Comparison of ENCODE assay signal across 9 cellular contexts in genomic region chr15:76346666-76347506, GRCh38. TPM values are rescaled to one million over a fixed set of nuclear protein-coding genes. Genes with fewer than 3 reads are reported as not detected.
DNase-seq lines count a peak whose midpoint lies in the region; ATAC-seq and TF ChIP-seq lines count a peak whose summit lies in the region.
"Had no signal": no experiment of that assay in that cellular context is flagged by ENCODE, and none has a peak within 500 bp of the region (broad histone marks: within the 10 kb centered on the region; RNA-seq: fewer than 3 reads in every experiment).

No MANE protein-coding gene starts in this region.

- BruUV-seq in PC-3 (replicated peaks; lab: Mats Ljungman, UMichigan), result no TSS peak

- H3K36me3 ChIP-seq in GM06990 (ENCODE audit: control insufficient read depth, insufficient read depth, low read length) (no peaks in the 10 kb centered on the region), PC-3 (ENCODE audit: low read depth, low read length) (no peaks in the 10 kb centered on the region), heart right ventricle (peaks cover 0 to 12% (median 0%) of the 10 kb centered on the region in 9 donors), rectal smooth muscle tissue (ENCODE audit: control insufficient read depth, insufficient read depth, low read length) (no peaks in the 10 kb centered on the region)

- TF ChIP-seq CTCF in GM06990 (IDR thresholded peaks at IDR 0.05; ENCODE audit: insufficient read depth, low read length, poor library complexity, severe bottlenecking) (no peak), PC-3 (conservative IDR thresholded peaks at IDR 0.05; ENCODE audit: low read depth, low read length) (no peak), heart right ventricle (IDR thresholded peaks at IDR 0.05) (no peak)

- H3K4me3 ChIP-seq in GM06990 (replicated peaks; ENCODE audit: low read depth, low read length), result peak overlapping the region; percentile 66
- peak overlapping the region; percentile 87 for H3K4me3 ChIP-seq in PC-3 (ENCODE audit: low read length)
- peak overlapping the region in 8 of 10 donors; percentile 18 to 52 (median 46) for H3K4me3 ChIP-seq in heart right ventricle
- peak overlapping the region; percentile 59 for H3K4me3 ChIP-seq in rectal smooth muscle tissue (ENCODE audit: low read length)

- H3K27ac ChIP-seq in PC-3 (ENCODE audit: low read length) (peak overlapping the region; percentile 47), heart right ventricle (no peak overlapping the region), rectal smooth muscle tissue (ENCODE audit: low read depth, low read length) (peak overlapping the region; percentile 58)

- H3K79me2 ChIP-seq in PC-3 (ENCODE audit: low read length), result 0 out of 2 replicates have a peak, but pooled peaks cover 4% of the 10 kb centered on the region

- no peaks in the 10 kb centered on the region for H4K20me1 ChIP-seq in PC-3 (ENCODE audit: low read length)

- no peaks in the 10 kb centered on the region for H3F3A ChIP-seq in PC-3 (ENCODE audit: low read length, unreplicated experiment)

- DNase-seq in GM06990 (ENCODE audit: extremely low read depth, insufficient read length), result no peak
- peak; percentile 71 for DNase-seq in PC-3
- no peak for DNase-seq in heart right ventricle
- no peak for DNase-seq in putamen (ENCODE audit: low spot score)
- no peak for DNase-seq in cortex of kidney (lab: John Stamatoyannopoulos, UW)
- no peak for DNase-seq in posterior vena cava (ENCODE audit: low spot score)
- DNase-seq: activated T-cell treated with anti-CD3 and anti-CD28 coated beads, Interleukin-2, amount 50 U/mL, for 4 hours had no signal

- H3K27me3 ChIP-seq in GM06990 (replicated peaks; ENCODE audit: control insufficient read depth, insufficient read depth, low read length), result no peaks in the 10 kb centered on the region
- no peaks in the 10 kb centered on the region for H3K27me3 ChIP-seq in PC-3 (ENCODE audit: low read length)
- peaks cover 51 to 78% (median 76%) of the 10 kb centered on the region in 7 donors for H3K27me3 ChIP-seq in heart right ventricle
- H3K27me3 ChIP-seq in rectal smooth muscle tissue (ENCODE audit: control insufficient read depth, insufficient read depth, low read length), result peaks cover 18% of the 10 kb centered on the region

- CTCF ChIA-PET in PC-3 (lab: Charles Lee), result interaction anchor here (0.9 kb wide), 1 partner anchor 34 kb away, joined by 3 read pairs; no protein-coding TSS in a partner anchor

- ATAC-seq in PC-3 (peak; percentile 54), heart right ventricle (peak in 5 of 8 donors; percentile 25 to 49 (median 28)), HG03571 (IDR thresholded peaks at IDR 0.05; ENCODE audit: unreplicated experiment) (no peak)

- H3K9me2 ChIP-seq in PC-3 (replicated peaks; ENCODE audit: low read length), result no peaks in the 10 kb centered on the region

- 11 to 13% methylated on average over 73 to 76 of the region's 76 CpGs for WGBS in heart right ventricle, 2 donors

- peaks cover 33% of the 10 kb centered on the region for H3K4me1 ChIP-seq in PC-3 (ENCODE audit: insufficient read depth, low read length)
- H3K4me1 ChIP-seq in heart right ventricle, result peaks cover 9 to 38% (median 31%) of the 10 kb centered on the region in 9 donors
- no peaks in the 10 kb centered on the region for H3K4me1 ChIP-seq in rectal smooth muscle tissue (ENCODE audit: control insufficient read depth, insufficient read depth, low read length)

- no peaks in the 10 kb centered on the region for H3K9me3 ChIP-seq in PC-3 (ENCODE audit: low read length)
- H3K9me3 ChIP-seq in heart right ventricle, result no peaks in the 10 kb centered on the region

- peak overlapping the region; percentile 99 for H3K4me2 ChIP-seq in PC-3 (ENCODE audit: low read length)

- H2AFZ ChIP-seq in PC-3 (ENCODE audit: low read length), result peak overlapping the region; percentile 96

- H3K9ac ChIP-seq in PC-3 (ENCODE audit: low read length), result peak overlapping the region; percentile 85
- H3K9ac ChIP-seq in rectal smooth muscle tissue (ENCODE audit: low read length), result no peak overlapping the region

- intact Hi-C loops in PC-3 (cut with micrococcal nuclease) (loop anchor here (5.0 kb wide), 1 partner anchor 40 kb away; no protein-coding TSS in a partner anchor), heart right ventricle (cut with DNase I) (no loop called here), posterior vena cava (cut with DNase I) (no loop called here)

- POLR2A ChIA-PET in PC-3 (lab: Charles Lee; ENCODE audit: unreplicated experiment), result no interaction called here

RNA-seq across cellular contexts. Expression of gene ISL2, which starts 10.3 kb away (rescaled TPM):
- total RNA-seq in PC-3 (2014; rRNA removed) (3.6 and 6.3 TPM in 2 replicates), heart right ventricle (under 1 TPM in 1 of 10 donors, not detected in 9; 0.16 TPM), posterior vena cava (not detected)
- polyA plus RNA-seq in heart right ventricle, result not detected

RNA-seq across cellular contexts. Expression of gene ETFA, which starts 35.6 kb away (rescaled TPM):
- 128 and 160 TPM in 2 replicates for total RNA-seq in PC-3 (2014; rRNA removed)
- total RNA-seq in heart right ventricle, result 100 to 1,000 TPM; 327 to 541 (median 464) TPM
- 100 to 1,000 TPM; 103 to 217 TPM for polyA plus RNA-seq in heart right ventricle
- total RNA-seq in posterior vena cava, result 10 to 100 TPM; 68.6 to 98.4 TPM

Comparison
In these comparisons a context has a peak if more than half of its experiments do, and no peak if none do; other contexts are left out.
1. H3K27ac ChIP-seq: peak in PC-3 (single experiment) and rectal smooth muscle tissue (single experiment); none in heart right ventricle (0 of 10).
2. Peak in every context shown above with its lines, with median percentiles within 50 percentile points of each other: H3K4me3 ChIP-seq.